2 cellular contexts compared by ENCODE assay signal in the genomic region with DNA sequence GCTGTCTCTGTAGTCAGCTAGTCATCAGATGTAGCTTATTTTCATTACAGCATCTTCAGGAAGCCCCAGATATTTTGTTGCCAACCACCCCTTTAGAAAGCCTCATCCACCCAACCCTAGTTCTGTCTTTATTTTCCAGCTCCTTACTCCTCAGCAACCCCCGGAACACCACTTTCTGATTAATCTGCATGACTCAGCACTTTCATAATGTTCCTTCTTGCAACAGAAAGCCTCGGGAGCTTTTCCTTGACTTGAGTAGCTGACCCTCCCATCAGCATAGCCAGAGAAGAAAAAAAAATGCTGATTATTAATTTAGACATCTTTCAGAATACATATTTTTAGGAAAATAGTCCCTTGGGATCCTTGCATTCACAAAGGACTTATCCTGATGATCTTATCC.
TF ChIP-seq lines count a peak whose summit lies in the region.

No MANE protein-coding gene starts in this region.

TF ChIP-seq in SK-N-SH, 30 proteins besides CTCF, POLR2A, EP300 and RAD21 (continued from another document):
- TF ChIP-seq, protein P1, sequence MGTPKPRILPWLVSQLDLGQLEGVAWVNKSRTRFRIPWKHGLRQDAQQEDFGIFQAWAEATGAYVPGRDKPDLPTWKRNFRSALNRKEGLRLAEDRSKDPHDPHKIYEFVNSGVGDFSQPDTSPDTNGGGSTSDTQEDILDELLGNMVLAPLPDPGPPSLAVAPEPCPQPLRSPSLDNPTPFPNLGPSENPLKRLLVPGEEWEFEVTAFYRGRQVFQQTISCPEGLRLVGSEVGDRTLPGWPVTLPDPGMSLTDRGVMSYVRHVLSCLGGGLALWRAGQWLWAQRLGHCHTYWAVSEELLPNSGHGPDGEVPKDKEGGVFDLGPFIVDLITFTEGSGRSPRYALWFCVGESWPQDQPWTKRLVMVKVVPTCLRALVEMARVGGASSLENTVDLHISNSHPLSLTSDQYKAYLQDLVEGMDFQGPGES (IDR thresholded peaks at IDR 0.05; ENCODE audit: low read depth, low read length) = no peak
- TF ChIP-seq, protein P2, sequence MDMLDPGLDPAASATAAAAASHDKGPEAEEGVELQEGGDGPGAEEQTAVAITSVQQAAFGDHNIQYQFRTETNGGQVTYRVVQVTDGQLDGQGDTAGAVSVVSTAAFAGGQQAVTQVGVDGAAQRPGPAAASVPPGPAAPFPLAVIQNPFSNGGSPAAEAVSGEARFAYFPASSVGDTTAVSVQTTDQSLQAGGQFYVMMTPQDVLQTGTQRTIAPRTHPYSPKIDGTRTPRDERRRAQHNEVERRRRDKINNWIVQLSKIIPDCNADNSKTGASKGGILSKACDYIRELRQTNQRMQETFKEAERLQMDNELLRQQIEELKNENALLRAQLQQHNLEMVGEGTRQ (IDR thresholded peaks at IDR 0.05; ENCODE audit: borderline replicate concordance, low read depth, low read length) = no peak
- TF ChIP-seq SIN3A (IDR thresholded peaks at IDR 0.05; ENCODE audit: borderline replicate concordance, low read depth, low read length) = no peak
- TF ChIP-seq FOXM1 (IDR thresholded peaks at IDR 0.05; ENCODE audit: low read depth) = no peak

TF ChIP-seq in SK-N-SH treated with all-trans-retinoic acid at 6 μM for 48 hours, 23 proteins besides CTCF, POLR2A, EP300 and RAD21 (continued from another document):
- no peak for TF ChIP-seq POU6F1 (CRISPR knock-in tag; IDR thresholded peaks at IDR 0.05; ENCODE audit: borderline replicate concordance, low read depth)
